22 cellular contexts compared by ENCODE assay signal in genomic region chr7:79610301-79610700, GRCh38.
DNase-seq lines count a peak whose midpoint lies in the region; ATAC-seq and TF ChIP-seq lines count a peak whose summit lies in the region.
"Had no signal": no experiment of that assay in that cellular context is flagged by ENCODE, and none has a peak within 500 bp of the region (broad histone marks: within the 10 kb centered on the region; RNA-seq: fewer than 3 reads in every experiment).

No MANE protein-coding gene starts in this region.

- no peaks in the 10 kb centered on the region for H3K9me3 ChIP-seq in neural progenitor cell (ENCODE audit: low read depth)
- no peaks in the 10 kb centered on the region for H3K9me3 ChIP-seq in adrenal gland (replicated peaks in 1 of 3)
- H3K9me3 ChIP-seq: BLaER1 treated with 17β-estradiol and CSF1 and Interleukin-3, amounts not matched to agents 10 nM and 100 nM; MG63; suprapubic skin had no signal

- H3K27ac Mint-ChIP-seq in endothelial cell (ENCODE audit: unreplicated experiment) (peak overlapping the region; percentile 4), neural progenitor cell (no peak overlapping the region)
- H3K27ac Mint-ChIP-seq: activated naive CD8-positive, alpha-beta T cell had no signal

- H4K20me1 ChIP-seq in neural progenitor cell (ENCODE audit: low read depth), result no peaks in the 10 kb centered on the region
- H4K20me1 ChIP-seq: BLaER1 treated with 17β-estradiol and CSF1 and Interleukin-3, amounts not matched to agents 10 nM and 100 nM had no signal

- no peak for TF ChIP-seq POLR2A in adrenal gland (IDR thresholded peaks at IDR 0.05)

- no peaks in the 10 kb centered on the region for H3K36me3 ChIP-seq in neural progenitor cell
- no peaks in the 10 kb centered on the region for H3K36me3 ChIP-seq in adrenal gland (replicated peaks in 1 of 2)
- H3K36me3 ChIP-seq: BLaER1 treated with 17β-estradiol and CSF1 and Interleukin-3, amounts not matched to agents 10 nM and 100 nM; MG63; suprapubic skin had no signal

- H3K9me3 Mint-ChIP-seq in endothelial cell (ENCODE audit: unreplicated experiment) (no peaks in the 10 kb centered on the region), neural progenitor cell (no peaks in the 10 kb centered on the region)

- no peaks in the 10 kb centered on the region for H3K79me2 ChIP-seq in neural progenitor cell (ENCODE audit: low read depth)
- H3K79me2 ChIP-seq: parathyroid adenoma had no signal

- H3K27me3 ChIP-seq in neural progenitor cell, result no peaks in the 10 kb centered on the region
- no peaks in the 10 kb centered on the region for H3K27me3 ChIP-seq in adrenal gland
- H3K27me3 ChIP-seq: BLaER1 treated with 17β-estradiol and CSF1 and Interleukin-3, amounts not matched to agents 10 nM and 100 nM; MG63; suprapubic skin had no signal

- no peak for ATAC-seq in GM21423 (IDR thresholded peaks at IDR 0.05; ENCODE audit: unreplicated experiment)
- ATAC-seq: activated T-cell treated with anti-CD3 and anti-CD28 coated beads, Interleukin-2, amount 50 U/mL, for 4 hours; left lobe of liver had no signal

- H3K27ac ChIP-seq in neural progenitor cell (no peak overlapping the region), adrenal gland (no peak overlapping the region)
- H3K27ac ChIP-seq: BLaER1 treated with 17β-estradiol and CSF1 and Interleukin-3, amounts not matched to agents 10 nM and 100 nM; parathyroid adenoma; suprapubic skin had no signal

- peak overlapping the region; percentile 58 for H2AFZ ChIP-seq in neural progenitor cell (replicated peaks)
- H2AFZ ChIP-seq: parathyroid adenoma had no signal

- no peak overlapping the region for H3K4me3 ChIP-seq in neural progenitor cell
- H3K4me3 ChIP-seq in adrenal gland, result no peak overlapping the region
- H3K4me3 ChIP-seq: BLaER1 treated with 17β-estradiol and CSF1 and Interleukin-3, amounts not matched to agents 10 nM and 100 nM; MG63; suprapubic skin had no signal

- no peaks in the 10 kb centered on the region for H3K36me3 Mint-ChIP-seq in endothelial cell (ENCODE audit: low read depth, unreplicated experiment)
- H3K36me3 Mint-ChIP-seq in neural progenitor cell, result no peaks in the 10 kb centered on the region
- H3K36me3 Mint-ChIP-seq: activated naive CD8-positive, alpha-beta T cell had no signal

- H3F3A ChIP-seq in neural progenitor cell (ENCODE audit: low read depth), result no peaks in the 10 kb centered on the region

- H3K4me2 ChIP-seq in neural progenitor cell, result no peak overlapping the region
- H3K4me2 ChIP-seq: BLaER1 treated with 17β-estradiol and CSF1 and Interleukin-3, amounts not matched to agents 10 nM and 100 nM had no signal

- intact Hi-C loops in adrenal gland (cut with DNase I), result no loop called here

- H3K4me1 Mint-ChIP-seq in endothelial cell (ENCODE audit: unreplicated experiment), result peaks cover 5% of the 10 kb centered on the region
- H3K4me1 Mint-ChIP-seq in neural progenitor cell, result peaks cover 5% of the 10 kb centered on the region

- H3K27me3 Mint-ChIP-seq in endothelial cell (ENCODE audit: unreplicated experiment) (no peaks in the 10 kb centered on the region), neural progenitor cell (ENCODE audit: insufficient read depth, low read depth) (no peaks in the 10 kb centered on the region)
- H3K27me3 Mint-ChIP-seq: activated naive CD8-positive, alpha-beta T cell had no signal

- 63 to 79% (median 69%) methylated on average over 1 of the region's 1 CpG for WGBS in adrenal gland, 4 donors

- H3K9ac ChIP-seq in neural progenitor cell, result no peak overlapping the region
- H3K9ac ChIP-seq: BLaER1 treated with 17β-estradiol and CSF1 and Interleukin-3, amounts not matched to agents 10 nM and 100 nM; parathyroid adenoma had no signal

- DNase-seq in COLO829 (ENCODE audit: low spot score) (peak; percentile 79), M059J (ENCODE audit: low read depth) (peak; percentile 38), endothelial cell (ENCODE audit: low spot score) (no peak), neural progenitor cell (ENCODE audit: low spot score) (no peak), adrenal gland (no peak), GM19238 (ENCODE audit: insufficient read length, low spot score) (no peak), hepatic stellate cell (ENCODE audit: low spot score) (no peak)
- DNase-seq: activated CD4-positive, alpha-beta T cell treated with anti-CD3 and anti-CD28 coated beads, Interleukin-2, amount 50 U/mL, for 48 hours; activated T-cell treated with anti-CD3 and anti-CD28 coated beads, Interleukin-2, amount 50 U/mL, for 4 hours; DMS153; MG63; NCI-H1694; NK-92 treated with Interleukin-12 subunit alpha and Interleukin-12 subunit beta, amount 100 ng/mL, for 24 hours; RPMI8226; stimulated activated CD4-positive, alpha-beta T cell treated with anti-CD3 and anti-CD28 coated beads, Interleukin-4, amount 100 ng/mL, for 1 hour; T-helper 1 cell had no signal

- TF ChIP-seq CTCF in endothelial cell (IDR thresholded peaks at IDR 0.05; ENCODE audit: unreplicated experiment) (no peak), neural progenitor cell (IDR thresholded peaks at IDR 0.05) (no peak), adrenal gland (IDR thresholded peaks at IDR 0.05) (no peak)

- H3K4me1 ChIP-seq in neural progenitor cell (no peaks in the 10 kb centered on the region), adrenal gland (replicated peaks in 1 of 2) (no peaks in the 10 kb centered on the region)
- H3K4me1 ChIP-seq: BLaER1 treated with 17β-estradiol and CSF1 and Interleukin-3, amounts not matched to agents 10 nM and 100 nM; parathyroid adenoma; suprapubic skin had no signal

- H3K4me3 Mint-ChIP-seq in endothelial cell (ENCODE audit: unreplicated experiment) (no peak overlapping the region), neural progenitor cell (no peak overlapping the region)
- H3K4me3 Mint-ChIP-seq: activated naive CD8-positive, alpha-beta T cell; activated T-cell treated with anti-CD3 and anti-CD28 coated beads, Interleukin-2, amount 50 U/mL, for 4 hours had no signal

Comparison
In these comparisons a context has a peak if more than half of its experiments do, and no peak if none do; other contexts are left out.
1. DNase-seq: peak in COLO829 (single experiment) and M059J (single experiment); none in endothelial cell (single experiment), neural progenitor cell (single experiment), adrenal gland (0 of 7), GM19238 (single experiment) and hepatic stellate cell (single experiment).